ENCODE assay signal across 12 cellular contexts in the genomic region with DNA sequence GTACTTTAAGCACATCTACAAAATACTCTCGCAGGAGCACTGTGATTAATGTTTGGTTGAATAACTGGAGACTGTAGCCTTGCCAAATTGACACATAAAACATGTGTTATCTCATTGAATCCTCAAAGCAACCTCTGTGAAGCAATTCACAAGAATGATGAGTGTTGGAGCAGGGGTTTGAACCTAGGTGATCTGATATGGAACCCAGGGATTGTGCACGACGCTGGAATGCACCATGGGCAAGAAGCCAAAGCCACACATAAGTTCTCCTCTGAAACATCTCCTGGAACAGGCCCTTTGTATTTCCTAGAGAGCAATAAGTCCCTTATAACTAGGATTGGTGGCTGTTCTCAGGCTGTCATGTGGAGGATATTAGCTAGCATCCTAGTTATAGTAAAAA.
DNase-seq lines count a peak whose midpoint lies in the region; ATAC-seq and TF ChIP-seq lines count a peak whose summit lies in the region.
"Had no signal": no experiment of that assay in that cellular context is flagged by ENCODE, and none has a peak within 500 bp of the region (broad histone marks: within the 10 kb centered on the region; RNA-seq: fewer than 3 reads in every experiment).

No MANE protein-coding gene starts in this region.

- TF ChIP-seq CTCF in foreskin keratinocyte (conservative IDR thresholded peaks at IDR 0.05): no peak

- no peak overlapping the region for H3K27ac ChIP-seq in foreskin keratinocyte

- H3K27ac Mint-ChIP-seq in stimulated activated naive CD8-positive, alpha-beta T cell treated with anti-CD3 and anti-CD28 coated beads, Interleukin-15, Interleukin-2, amounts not matched to agents 100 ng/mL and 50 ng/mL, for 24 hours: peak overlapping the region; percentile 47
- H3K27ac Mint-ChIP-seq: dendritic cell treated with granulocyte-macrophage colony-stimulating factor and Interleukin-4, amounts not matched to agents 40 ng/mL and 50 ng/mL, for 4 days had no signal

- ATAC-seq in stimulated activated naive CD8-positive, alpha-beta T cell treated with anti-CD3 and anti-CD28 coated beads, Interleukin-15, Interleukin-2, amounts not matched to agents 100 U/mL and 50 U/mL, for 24 hours: no peak
- peak; percentile 70 for ATAC-seq in SK-N-SH treated with all-trans-retinoic acid at 6 μM for 48 hours
- peak; percentile 48 for ATAC-seq in foreskin keratinocyte
- ATAC-seq in HG02885 (IDR thresholded peaks at IDR 0.05; ENCODE audit: poor library complexity, unreplicated experiment): no peak

- DNase-seq in stimulated activated naive CD8-positive, alpha-beta T cell treated with anti-CD3 and anti-CD28 coated beads, Interleukin-15, Interleukin-2, amounts not matched to agents 100 U/mL and 50 U/mL, for 24 hours: no peak
- peak; percentile 87 to 93 for DNase-seq in foreskin keratinocyte
- DNase-seq in activated naive CD4-positive, alpha-beta T cell (lab: John Stamatoyannopoulos, UW): no peak
- DNase-seq in NK-92 treated with Interleukin-12 subunit alpha and Interleukin-12 subunit beta, amount 100 ng/mL, for 24 hours (lab: John Stamatoyannopoulos, UW): no peak
- no peak for DNase-seq in activated T-cell treated with anti-CD3 and anti-CD28 coated beads, Interleukin-2, amount 50 U/mL, for 48 hours
- DNase-seq: BE2C, Kasumi-1, NCI-H526 had no signal

- peaks cover 29% of the 10 kb centered on the region for H3K4me1 ChIP-seq in foreskin keratinocyte
- H3K4me1 ChIP-seq: BE2C had no signal

- H3K9me3 Mint-ChIP-seq in stimulated activated naive CD8-positive, alpha-beta T cell treated with anti-CD3 and anti-CD28 coated beads, Interleukin-15, Interleukin-2, amounts not matched to agents 100 ng/mL and 50 ng/mL, for 24 hours: no peaks in the 10 kb centered on the region
- H3K9me3 Mint-ChIP-seq: dendritic cell treated with granulocyte-macrophage colony-stimulating factor and Interleukin-4, amounts not matched to agents 40 ng/mL and 50 ng/mL, for 4 days had no signal

- no peak overlapping the region for H3K4me3 Mint-ChIP-seq in stimulated activated naive CD8-positive, alpha-beta T cell treated with anti-CD3 and anti-CD28 coated beads, Interleukin-15, Interleukin-2, amounts not matched to agents 100 ng/mL and 50 ng/mL, for 24 hours
- H3K4me3 Mint-ChIP-seq: dendritic cell treated with granulocyte-macrophage colony-stimulating factor and Interleukin-4, amounts not matched to agents 40 ng/mL and 50 ng/mL, for 4 days had no signal

- H3K36me3 Mint-ChIP-seq in stimulated activated naive CD8-positive, alpha-beta T cell treated with anti-CD3 and anti-CD28 coated beads, Interleukin-15, Interleukin-2, amounts not matched to agents 100 ng/mL and 50 ng/mL, for 24 hours (ENCODE audit: low read depth): no peaks in the 10 kb centered on the region

- H3K27me3 Mint-ChIP-seq in stimulated activated naive CD8-positive, alpha-beta T cell treated with anti-CD3 and anti-CD28 coated beads, Interleukin-15, Interleukin-2, amounts not matched to agents 100 ng/mL and 50 ng/mL, for 24 hours: no peaks in the 10 kb centered on the region
- H3K27me3 Mint-ChIP-seq: dendritic cell treated with granulocyte-macrophage colony-stimulating factor and Interleukin-4, amounts not matched to agents 40 ng/mL and 50 ng/mL, for 4 days had no signal

- no peaks in the 10 kb centered on the region for H3K27me3 ChIP-seq in foreskin keratinocyte
- H3K27me3 ChIP-seq: BE2C had no signal

- peaks cover 11% of the 10 kb centered on the region for H3K4me1 Mint-ChIP-seq in stimulated activated naive CD8-positive, alpha-beta T cell treated with anti-CD3 and anti-CD28 coated beads, Interleukin-15, Interleukin-2, amounts not matched to agents 100 ng/mL and 50 ng/mL, for 24 hours (ENCODE audit: low read depth)

TF ChIP-seq in SK-N-SH treated with all-trans-retinoic acid at 6 μM for 48 hours, 23 proteins besides CTCF, POLR2A, EP300 and RAD21:
- no peak for TF ChIP-seq ZFP3 (CRISPR knock-in tag; IDR thresholded peaks at IDR 0.05)
- TF ChIP-seq TOX (CRISPR knock-in tag; IDR thresholded peaks at IDR 0.05; ENCODE audit: borderline replicate concordance): peak; percentile 15; the same call in 1 of the 2 replicates
TF ChIP-seq in SK-N-SH treated with all-trans-retinoic acid at 6 μM for 48 hours: peak in this region for 1.

Comparison
In these comparisons a context has a peak if more than half of its experiments do, and no peak if none do; other contexts are left out.
1. ATAC-seq: peak in SK-N-SH treated with all-trans-retinoic acid at 6 μM for 48 hours (single experiment) and foreskin keratinocyte (single experiment); none in stimulated activated naive CD8-positive, alpha-beta T cell treated with anti-CD3 and anti-CD28 coated beads, Interleukin-15, Interleukin-2, amounts not matched to agents 100 U/mL and 50 U/mL, for 24 hours (single experiment) and HG02885 (single experiment).
2. DNase-seq: peak in foreskin keratinocyte (2 of 2); none in stimulated activated naive CD8-positive, alpha-beta T cell treated with anti-CD3 and anti-CD28 coated beads, Interleukin-15, Interleukin-2, amounts not matched to agents 100 U/mL and 50 U/mL, for 24 hours (single experiment), activated naive CD4-positive, alpha-beta T cell (0 of 4), NK-92 treated with Interleukin-12 subunit alpha and Interleukin-12 subunit beta, amount 100 ng/mL, for 24 hours (single experiment) and activated T-cell treated with anti-CD3 and anti-CD28 coated beads, Interleukin-2, amount 50 U/mL, for 48 hours (0 of 2).